Comparison of ENCODE assay signal across 23 cellular contexts in the genomic region with DNA sequence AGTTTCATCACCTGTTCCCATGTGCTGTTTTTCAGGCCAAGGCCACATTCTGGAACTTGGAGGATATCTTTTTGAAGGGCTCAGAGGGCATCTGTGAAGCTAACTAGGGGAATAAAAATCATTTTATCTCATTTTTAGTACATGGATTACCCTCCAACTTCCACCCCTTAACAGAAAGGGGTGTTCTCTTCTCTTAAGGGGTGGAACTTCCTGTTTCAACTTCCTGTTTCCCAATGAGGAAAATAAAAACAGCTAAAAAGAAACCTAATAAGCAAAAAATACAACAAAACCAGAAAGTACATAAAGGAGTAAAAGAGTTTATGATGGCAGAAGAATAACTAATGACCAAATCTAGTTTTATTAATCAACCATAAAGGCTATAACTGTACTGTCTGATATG.
"Had no signal": no experiment of that assay in that cellular context is flagged by ENCODE, and none has a peak within 500 bp of the region (broad histone marks: within the 10 kb centered on the region; RNA-seq: fewer than 3 reads in every experiment).

No MANE protein-coding gene starts in this region.

- H3K4me3 ChIP-seq: lower lobe of right lung, smooth muscle cell, testis, upper lobe of left lung had no signal

- ATAC-seq: activated CD4-positive, CD25-positive, alpha-beta regulatory T cell treated with anti-CD3 and anti-CD28 coated beads, Interleukin-2, amount 50 U/mL, for 24 hours; left cardiac atrium; lower lobe of right lung; naive thymus-derived CD8-positive, alpha-beta T cell; sciatic nerve; stimulated activated memory B cell treated with anti-CD40 and anti-IgM and Interleukin-4, amounts not matched to agents 10 μg/mL and 1 μg/mL and 100 μg/mL, for 72 hours had no signal

- H3K9me3 ChIP-seq: lower lobe of right lung, testis, upper lobe of left lung had no signal

- H3K27ac ChIP-seq: brain microvascular endothelial cell, lower lobe of right lung, testis, upper lobe of left lung had no signal

- DNase-seq: activated CD4-positive, alpha-beta T cell treated with anti-CD3 and anti-CD28 coated beads, Interleukin-2, amount 50 U/mL, for 1 hour; activated CD8-positive, alpha-beta memory T cell treated with anti-CD3 and anti-CD28 coated beads, Interleukin-2, amount 50 U/mL, for 4 hours; activated effector memory CD4-positive, alpha-beta T cell treated with anti-CD3 and anti-CD28 coated beads, Interleukin-2, amount 50 U/mL, for 16 hours; activated naive CD4-positive, alpha-beta T cell treated with anti-CD3 and anti-CD28 coated beads, Interleukin-2, amount 50 U/mL, for 16 hours; activated T-cell treated with anti-CD3 and anti-CD28 coated beads, Interleukin-2, amount 50 U/mL, for 48 hours; aorta; brain microvascular endothelial cell; central memory CD4-positive, alpha-beta T cell; erythroblast; foreskin melanocyte; glutamatergic neuron; hippocampal formation; left cardiac atrium; lower lobe of right lung; naive thymus-derived CD8-positive, alpha-beta T cell; stimulated activated CD4-positive, alpha-beta T cell treated with anti-CD3 and anti-CD28 coated beads, Interleukin-4, amount 100 ng/mL, for 4 hours; testis; upper lobe of left lung had no signal

- H3K36me3 Mint-ChIP-seq: naive thymus-derived CD8-positive, alpha-beta T cell had no signal

- H3K9me3 Mint-ChIP-seq: stimulated activated memory B cell treated with anti-CD40 and anti-IgM and Interleukin-4, amounts not matched to agents 10 μg/mL and 1 μg/mL and 100 μg/mL, for 72 hours; T-helper 2 cell treated with Interferon-gamma antibody and Interleukin-4, amounts not matched to agents 5 μg/mL and 100 μg/mL, for 36 hours had no signal

- H3K4me2 ChIP-seq: smooth muscle cell had no signal

- H3K36me3 ChIP-seq: brain microvascular endothelial cell, lower lobe of right lung, upper lobe of left lung had no signal

- H3K27me3 ChIP-seq: brain microvascular endothelial cell, testis, upper lobe of left lung had no signal

- H3K4me1 ChIP-seq: testis had no signal

- H3K4me3 Mint-ChIP-seq: naive thymus-derived CD8-positive, alpha-beta T cell; stimulated activated memory B cell treated with anti-CD40 and anti-IgM and Interleukin-4, amounts not matched to agents 10 μg/mL and 1 μg/mL and 100 μg/mL, for 72 hours; T-helper 2 cell treated with Interferon-gamma antibody and Interleukin-4, amounts not matched to agents 5 μg/mL and 100 μg/mL, for 36 hours had no signal
